ENCODE assay signal across 19 cellular contexts in the genomic region with DNA sequence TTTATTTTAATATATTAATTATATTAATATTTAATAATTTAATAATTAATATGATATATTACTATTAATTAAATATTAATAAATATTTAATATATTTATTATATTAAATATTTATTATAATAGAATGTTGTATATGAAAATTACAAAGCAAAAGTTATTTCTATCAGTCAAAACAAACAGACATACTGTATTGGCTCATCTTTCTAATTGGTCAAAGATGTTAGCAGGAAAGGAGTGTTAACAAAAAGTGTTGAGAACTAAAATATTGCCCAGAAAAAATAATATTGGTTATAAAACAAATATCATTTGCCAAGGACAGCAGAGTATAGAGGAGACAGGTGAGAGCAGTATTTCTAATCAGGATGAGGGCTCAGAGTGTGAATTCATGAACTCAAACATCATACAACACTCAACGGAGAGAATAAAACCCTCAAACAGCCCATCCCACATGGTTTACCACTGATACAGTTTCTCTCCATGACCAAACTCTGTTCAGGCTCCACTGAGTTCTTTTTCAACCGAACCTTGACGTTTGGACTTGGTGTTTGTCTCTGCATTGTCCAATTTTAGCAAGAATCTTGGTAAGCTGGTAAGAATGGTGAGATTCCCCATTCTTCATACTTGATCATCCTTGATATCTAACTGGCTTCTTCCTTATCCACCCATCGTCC. TPM values are rescaled to one million over a fixed set of nuclear protein-coding genes. Genes with fewer than 3 reads are reported as not detected.
"Had no signal": no experiment of that assay in that cellular context is flagged by ENCODE, and none has a peak within 500 bp of the region (broad histone marks: within the 10 kb centered on the region; RNA-seq: fewer than 3 reads in every experiment).

No MANE protein-coding gene starts in this region.

- H3K27ac ChIP-seq: ascending aorta, colonic mucosa, epithelial cell of prostate, right atrium auricular region, upper lobe of right lung, WERI-Rb-1 had no signal

- H3K27ac Mint-ChIP-seq: activated CD4-positive, alpha-beta memory T cell treated with anti-CD3 and anti-CD28 coated beads, Interleukin-2, amount 10 ng/mL, durations not matched to agents 7 days and 5 days; activated CD4-positive, alpha-beta T cell treated with anti-CD3 and anti-CD28 coated beads for 36 hours; activated T-cell treated with anti-CD3 and anti-CD28 coated beads, Interleukin-2, amount 50 U/mL, for 24 hours; endodermal cell; memory B cell; naive B cell; progenitor cell of endocrine pancreas had no signal

- H3K9me3 Mint-ChIP-seq: activated CD4-positive, alpha-beta memory T cell treated with anti-CD3 and anti-CD28 coated beads, Interleukin-2, amount 10 ng/mL, durations not matched to agents 7 days and 5 days; activated T-cell treated with anti-CD3 and anti-CD28 coated beads, Interleukin-2, amount 50 U/mL, for 24 hours; central memory CD8-positive, alpha-beta T cell had no signal

- H3K36me3 ChIP-seq: ascending aorta, colonic mucosa, right atrium auricular region, upper lobe of right lung, WERI-Rb-1 had no signal

- H3K4me3 Mint-ChIP-seq: activated CD4-positive, alpha-beta memory T cell treated with anti-CD3 and anti-CD28 coated beads, Interleukin-2, amount 10 ng/mL, durations not matched to agents 7 days and 5 days; activated CD4-positive, alpha-beta T cell treated with anti-CD3 and anti-CD28 coated beads for 36 hours; activated T-cell treated with anti-CD3 and anti-CD28 coated beads, Interleukin-2, amount 50 U/mL, for 24 hours; central memory CD8-positive, alpha-beta T cell; endodermal cell; memory B cell; naive B cell; neural crest cell had no signal

- H3K4me3 ChIP-seq: ascending aorta, colonic mucosa, mucosa of descending colon, right atrium auricular region, upper lobe of right lung had no signal

- H3K27me3 Mint-ChIP-seq: central memory CD8-positive, alpha-beta T cell; progenitor cell of endocrine pancreas had no signal

- DNase-seq: activated CD4-positive, alpha-beta memory T cell treated with anti-CD3 and anti-CD28 coated beads, Interleukin-2, amount 10 ng/mL, durations not matched to agents 7 days and 5 days; activated CD4-positive, alpha-beta T cell treated with anti-CD3 and anti-CD28 coated beads for 36 hours; activated effector memory CD4-positive, alpha-beta T cell treated with Interleukin-2 at 50 U/mL for 16 hours; activated naive CD4-positive, alpha-beta T cell treated with anti-CD3 and anti-CD28 coated beads, Interleukin-2, amount 50 U/mL, for 16 hours; activated T-cell treated with anti-CD3 and anti-CD28 coated beads, Interleukin-2, amount 50 U/mL, for 24 hours; colonic mucosa; endodermal cell; foreskin fibroblast; mucosa of descending colon; naive B cell; upper lobe of right lung; WERI-Rb-1 had no signal

- H3K27me3 ChIP-seq: ascending aorta, colonic mucosa, right atrium auricular region, upper lobe of right lung had no signal

- H3K36me3 Mint-ChIP-seq: memory B cell, naive B cell had no signal

- H3K4me1 ChIP-seq: ascending aorta, colonic mucosa, upper lobe of right lung had no signal

- H3K9me3 ChIP-seq: ascending aorta, colonic mucosa, mucosa of descending colon, upper lobe of right lung had no signal

- ATAC-seq: activated CD4-positive, alpha-beta T cell treated with anti-CD3 and anti-CD28 coated beads for 36 hours; mucosa of descending colon; upper lobe of right lung had no signal

- H3K4me1 Mint-ChIP-seq: activated CD4-positive, alpha-beta memory T cell treated with anti-CD3 and anti-CD28 coated beads, Interleukin-2, amount 10 ng/mL, durations not matched to agents 7 days and 5 days; activated CD4-positive, alpha-beta T cell treated with anti-CD3 and anti-CD28 coated beads for 36 hours; central memory CD8-positive, alpha-beta T cell; memory B cell; naive B cell; neural crest cell had no signal

RNA-seq across cellular contexts. Expression of gene TSPAN12, which starts 58.0 kb away (rescaled TPM):
- total RNA-seq: activated CD4-positive, alpha-beta memory T cell treated with anti-CD3 and anti-CD28 coated beads, Interleukin-2, amount 10 ng/mL, durations not matched to agents 7 days and 5 days; activated CD4-positive, alpha-beta T cell treated with anti-CD3 and anti-CD28 coated beads for 36 hours had no signal
